21 cellular contexts compared by ENCODE assay signal in the genomic region with DNA sequence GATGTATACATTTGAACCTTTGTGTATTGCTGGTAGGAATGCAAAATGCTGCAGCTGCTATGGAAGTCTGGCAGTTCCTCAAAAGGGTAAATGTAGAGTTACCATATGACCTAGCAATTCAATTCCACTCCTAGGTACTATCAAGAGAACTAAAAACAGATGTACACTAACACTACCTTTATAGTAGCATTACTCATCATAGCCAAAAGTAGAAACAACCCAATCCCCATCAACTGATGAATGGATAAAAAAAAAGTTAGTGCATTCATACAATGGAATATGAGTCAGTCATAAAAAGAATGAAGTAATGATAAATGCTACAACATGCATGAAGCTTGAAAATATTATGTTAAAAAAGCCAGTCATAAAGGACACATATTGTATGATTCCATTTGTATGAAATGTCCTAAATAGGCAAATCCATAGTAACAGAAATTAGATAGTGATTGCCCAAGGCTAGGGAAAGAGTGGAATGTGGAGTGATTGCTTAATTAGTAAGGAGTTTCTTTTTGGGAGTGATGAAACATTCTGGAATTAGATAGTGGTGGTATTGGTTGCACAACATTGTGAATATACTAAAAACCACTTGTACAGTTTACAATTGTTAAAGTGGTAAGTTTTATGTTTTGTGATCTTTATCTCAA.
DNase-seq lines count a peak whose midpoint lies in the region; ATAC-seq and TF ChIP-seq lines count a peak whose summit lies in the region.
"Had no signal": no experiment of that assay in that cellular context is flagged by ENCODE, and none has a peak within 500 bp of the region (broad histone marks: within the 10 kb centered on the region; RNA-seq: fewer than 3 reads in every experiment).

No MANE protein-coding gene starts in this region.

- DNase-seq in left ventricle myocardium superior (no peak), cardiac septum (ENCODE audit: low spot score) (no peak), mammary epithelial cell (peak; percentile 92), foreskin melanocyte (peak; percentile 69), endothelial cell (ENCODE audit: low spot score) (no peak), stomach (no peak), mesendoderm (no peak)
- DNase-seq in stimulated activated CD4-positive, alpha-beta T cell treated with anti-CD3 and anti-CD28 coated beads, Interleukin-15, amount 100 ng/mL, for 24 hours, result no peak
- DNase-seq: amniotic stem cell; CD8-positive, alpha-beta memory T cell; DMS79; endodermal cell; lower lobe of right lung; MM.1S; naive B cell; NCI-H2081; NCI-H524 treated with DMSO at 0.1 percent for 48 hours; pancreas; stimulated activated CD4-positive, alpha-beta T cell treated with anti-CD3 and anti-CD28 coated beads, Interleukin-4, amount 100 ng/mL, for 1 hour; uterus had no signal

- no TSS peak for BruUV-seq in mammary epithelial cell (replicated peaks; lab: Mats Ljungman, UMichigan)

- H3K4me3 Mint-ChIP-seq in endothelial cell (ENCODE audit: unreplicated experiment), result no peak overlapping the region
- H3K4me3 Mint-ChIP-seq: CD8-positive, alpha-beta memory T cell; endodermal cell; naive B cell had no signal

- no peak overlapping the region for H2BK120ac ChIP-seq in mesendoderm (ENCODE audit: low read depth, low read length)

- H3K4me1 ChIP-seq in mammary epithelial cell (ENCODE audit: insufficient read depth, low read length) (peaks cover 7% of the 10 kb centered on the region), stomach (no peaks in the 10 kb centered on the region), mesendoderm (ENCODE audit: control insufficient read depth, low read depth, low read length) (no peaks in the 10 kb centered on the region)
- H3K4me1 ChIP-seq: lower lobe of right lung, pancreas, uterus had no signal

- no peak overlapping the region for H2AFZ ChIP-seq in mammary epithelial cell (ENCODE audit: low read depth, low read length)

- H3K4ac ChIP-seq in mesendoderm (ENCODE audit: low read depth, low read length), result no peak overlapping the region

- CTCF ChIA-PET in mammary epithelial cell (lab: Charles Lee; ENCODE audit: low non-redundant PET), result no interaction called here

- in situ Hi-C loops in mammary epithelial cell (cut with MboI; ENCODE audit: low sequenced_read_pairs in 2 of 2), result no loop called here

- no peak overlapping the region for H2BK5ac ChIP-seq in mesendoderm (ENCODE audit: low read length)

- no peaks in the 10 kb centered on the region for H3K27me3 Mint-ChIP-seq in endothelial cell (ENCODE audit: unreplicated experiment)
- H3K27me3 Mint-ChIP-seq: naive B cell had no signal

- H3K4me3 ChIP-seq in mammary epithelial cell (replicated peaks in 1 of 3; ENCODE audit: insufficient read depth in 1 of 3, low read depth in 2 of 3, low read length in 3 of 3) (no peak overlapping the region), stomach (no peak overlapping the region), mesendoderm (ENCODE audit: low read length) (no peak overlapping the region)
- H3K4me3 ChIP-seq: lower lobe of right lung, pancreas, uterus had no signal

- H4K20me1 ChIP-seq in mammary epithelial cell (ENCODE audit: insufficient read depth, low read length), result no peaks in the 10 kb centered on the region

- TF ChIP-seq EP300 in stomach (IDR thresholded peaks at IDR 0.05), result no peak

- H2BK15ac ChIP-seq in mesendoderm (replicated peaks; ENCODE audit: low read depth), result no peak overlapping the region

- H3K27me3 ChIP-seq in mammary epithelial cell (ENCODE audit: insufficient read depth, low read length) (no peaks in the 10 kb centered on the region), stomach (no peaks in the 10 kb centered on the region), mesendoderm (ENCODE audit: insufficient read depth, low read length, poor library complexity) (no peaks in the 10 kb centered on the region)
- H3K27me3 ChIP-seq: pancreas, uterus had no signal

- H3K9ac ChIP-seq in mammary epithelial cell (ENCODE audit: insufficient read depth, low read length) (peak overlapping the region; percentile 32), mesendoderm (ENCODE audit: low read length) (no peak overlapping the region)

- H3K4me1 Mint-ChIP-seq in endothelial cell (ENCODE audit: unreplicated experiment), result no peaks in the 10 kb centered on the region
- H3K4me1 Mint-ChIP-seq: CD8-positive, alpha-beta memory T cell; endodermal cell had no signal

- no peak for TF ChIP-seq POLR2A in stomach (IDR thresholded peaks at IDR 0.05)

- no peaks in the 10 kb centered on the region for H3K9me3 ChIP-seq in mammary epithelial cell (replicated peaks; ENCODE audit: insufficient read depth, low read length)
- no peaks in the 10 kb centered on the region for H3K9me3 ChIP-seq in stomach
- H3K9me3 ChIP-seq: lower lobe of right lung, pancreas, uterus had no signal

- no peak overlapping the region for H3K56ac ChIP-seq in mesendoderm (ENCODE audit: low read length)

- peak overlapping the region; percentile 82 for H3K27ac ChIP-seq in mammary epithelial cell (ENCODE audit: insufficient read depth, low read depth, low read length)
- H3K27ac ChIP-seq in stomach, result no peak overlapping the region
- H3K27ac ChIP-seq in mesendoderm (ENCODE audit: low read depth, low read length), result no peak overlapping the region
- H3K27ac ChIP-seq: lower lobe of right lung, pancreas, uterus, VCaP had no signal

- H3K4me2 ChIP-seq in mammary epithelial cell (ENCODE audit: insufficient read depth, low read depth, low read length) (peak overlapping the region; percentile 31), mesendoderm (ENCODE audit: low read length) (no peak overlapping the region)

- no peaks in the 10 kb centered on the region for H3K36me3 Mint-ChIP-seq in endothelial cell (ENCODE audit: low read depth, unreplicated experiment)
- H3K36me3 Mint-ChIP-seq: naive B cell had no signal

- H3K27ac Mint-ChIP-seq in endothelial cell (ENCODE audit: unreplicated experiment), result no peak overlapping the region
- H3K27ac Mint-ChIP-seq: endodermal cell had no signal

- TF ChIP-seq CTCF in mammary epithelial cell (conservative IDR thresholded peaks at IDR 0.05 in 1 of 2, IDR thresholded peaks at IDR 0.05 in 1 of 2; ENCODE audit: extremely low read depth in 1 of 2, insufficient read depth in 1 of 2, low read depth in 1 of 2, low read length in 2 of 2) (no peak), endothelial cell (IDR thresholded peaks at IDR 0.05; ENCODE audit: unreplicated experiment) (no peak), stomach (IDR thresholded peaks at IDR 0.05) (no peak)

- H3K79me1 ChIP-seq in mesendoderm (ENCODE audit: low read length), result no peaks in the 10 kb centered on the region

- no peak overlapping the region for H4K5ac ChIP-seq in mesendoderm (ENCODE audit: low read length)

- H3K18ac ChIP-seq in mesendoderm (ENCODE audit: low read length), result no peak overlapping the region

- H4K8ac ChIP-seq in mesendoderm (ENCODE audit: low read depth, low read length), result no peak overlapping the region

- intact Hi-C loops in left ventricle myocardium superior (cut with micrococcal nuclease), result no loop called here
- intact Hi-C loops in cardiac septum (cut with DNase I), result no loop called here
- intact Hi-C loops in mammary epithelial cell (cut with micrococcal nuclease), result loop anchor here (1.0 to 5.0 kb wide), 4 partner anchors 25 to 138 kb away; no protein-coding TSS in a partner anchor
- intact Hi-C loops in stomach (cut with DNase I; ENCODE audit: low total_unique reads), result no loop called here

- H3K79me2 ChIP-seq in mammary epithelial cell (ENCODE audit: insufficient read depth, low read length) (no peaks in the 10 kb centered on the region), mesendoderm (ENCODE audit: control insufficient read depth, insufficient read depth, low read length) (no peaks in the 10 kb centered on the region)

- H2AK5ac ChIP-seq in mesendoderm (ENCODE audit: low read length), result no peak overlapping the region

- dilution Hi-C loops in mammary epithelial cell (cut with HindIII; ENCODE audit: low sequenced_read_pairs), result no loop called here

- ATAC-seq in left ventricle myocardium superior, result peak; percentile 38
- ATAC-seq: lower lobe of right lung, pancreas had no signal

- no peaks in the 10 kb centered on the region for H3K9me3 Mint-ChIP-seq in endothelial cell (ENCODE audit: unreplicated experiment)
- H3K9me3 Mint-ChIP-seq: CD8-positive, alpha-beta memory T cell; endodermal cell; naive B cell had no signal

- H3K36me3 ChIP-seq in mammary epithelial cell (ENCODE audit: insufficient read depth, low read length), result no peaks in the 10 kb centered on the region
- H3K36me3 ChIP-seq in stomach, result no peaks in the 10 kb centered on the region
- no peaks in the 10 kb centered on the region for H3K36me3 ChIP-seq in mesendoderm (ENCODE audit: control insufficient read depth, insufficient read depth, low read length)
- H3K36me3 ChIP-seq: lower lobe of right lung, pancreas, uterus had no signal

- no peak overlapping the region for H3K23ac ChIP-seq in mesendoderm (ENCODE audit: low read length)

Comparison
In these comparisons a context has a peak if more than half of its experiments do, and no peak if none do; other contexts are left out.
1. DNase-seq: peak in mammary epithelial cell (single experiment) and foreskin melanocyte (single experiment); none in left ventricle myocardium superior (single experiment), cardiac septum (single experiment), endothelial cell (single experiment), stomach (single experiment), stimulated activated CD4-positive, alpha-beta T cell treated with anti-CD3 and anti-CD28 coated beads, Interleukin-15, amount 100 ng/mL, for 24 hours (single experiment) and mesendoderm (single experiment).